Comparison of ENCODE assay signal across 1 cellular context in the genomic region with DNA sequence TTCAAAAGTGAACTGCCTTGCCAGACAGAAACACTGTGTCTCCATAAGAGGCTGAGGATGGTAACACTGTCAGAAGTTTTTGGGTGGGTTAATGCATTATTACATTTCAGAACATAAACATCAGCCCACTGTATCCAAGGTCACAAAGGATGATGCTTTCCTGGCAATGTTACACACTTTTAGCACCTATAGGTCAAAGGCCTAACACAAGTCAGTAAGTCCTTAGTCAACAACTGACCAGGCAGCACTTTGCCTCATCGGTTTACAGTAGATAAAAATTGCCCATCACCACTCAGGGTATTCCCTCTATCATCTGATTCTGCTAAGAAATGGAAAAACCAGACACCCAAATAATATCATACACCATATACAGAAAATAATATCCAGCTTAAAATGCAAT.
TF ChIP-seq lines count a peak whose summit lies in the region.

No MANE protein-coding gene starts in this region.

TF ChIP-seq in HepG2, 621 proteins besides CTCF, POLR2A, EP300 and RAD21 (continued from another document and continues in another):
- TF ChIP-seq, protein P1, sequence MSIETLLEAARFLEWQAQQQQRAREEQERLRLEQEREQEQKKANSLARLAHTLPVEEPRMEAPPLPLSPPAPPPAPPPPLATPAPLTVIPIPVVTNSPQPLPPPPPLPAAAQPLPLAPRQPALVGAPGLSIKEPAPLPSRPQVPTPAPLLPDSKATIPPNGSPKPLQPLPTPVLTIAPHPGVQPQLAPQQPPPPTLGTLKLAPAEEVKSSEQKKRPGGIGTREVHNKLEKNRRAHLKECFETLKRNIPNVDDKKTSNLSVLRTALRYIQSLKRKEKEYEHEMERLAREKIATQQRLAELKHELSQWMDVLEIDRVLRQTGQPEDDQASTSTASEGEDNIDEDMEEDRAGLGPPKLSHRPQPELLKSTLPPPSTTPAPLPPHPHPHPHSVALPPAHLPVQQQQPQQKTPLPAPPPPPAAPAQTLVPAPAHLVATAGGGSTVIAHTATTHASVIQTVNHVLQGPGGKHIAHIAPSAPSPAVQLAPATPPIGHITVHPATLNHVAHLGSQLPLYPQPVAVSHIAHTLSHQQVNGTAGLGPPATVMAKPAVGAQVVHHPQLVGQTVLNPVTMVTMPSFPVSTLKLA (IDR thresholded peaks at IDR 0.05): no peak
- TF ChIP-seq ETV5 (CRISPR knock-in tag; IDR thresholded peaks at IDR 0.05; ENCODE audit: borderline replicate concordance) (no peak), ZSCAN30 (CRISPR knock-in tag; IDR thresholded peaks at IDR 0.05) (no peak), KDM3A (CRISPR knock-in tag; IDR thresholded peaks at IDR 0.05; ENCODE audit: low read depth) (no peak), FOXA3 (CRISPR knock-in tag; IDR thresholded peaks at IDR 0.05) (peak; percentile 56), GZF1 (CRISPR knock-in tag; IDR thresholded peaks at IDR 0.05) (no peak), ONECUT2 (CRISPR knock-in tag; IDR thresholded peaks at IDR 0.05) (no peak), PHF21A (CRISPR knock-in tag; IDR thresholded peaks at IDR 0.05) (no peak), SNRNP70 (IDR thresholded peaks at IDR 0.05; ENCODE audit: low read depth, low read length) (no peak), ZNF10 (CRISPR knock-in tag; IDR thresholded peaks at IDR 0.05; ENCODE audit: borderline replicate concordance, low read depth) (no peak), NCOA2 (CRISPR knock-in tag; IDR thresholded peaks at IDR 0.05) (0 out of 2 replicates have a peak, but pooled peaks have one; percentile 25), NR2F2 (IDR thresholded peaks at IDR 0.05; ENCODE audit: borderline replicate concordance, low read depth) (peak; percentile 67; the same call in 1 of the 2 replicates), CREB1 (IDR thresholded peaks at IDR 0.05) (no peak), CREB1 (CRISPR knock-in tag; IDR thresholded peaks at IDR 0.05) (no peak), ARNT2 (CRISPR knock-in tag; IDR thresholded peaks at IDR 0.05; ENCODE audit: low read depth) (no peak), MYNN (CRISPR knock-in tag; IDR thresholded peaks at IDR 0.05; ENCODE audit: low read depth) (no peak), RARA (CRISPR knock-in tag; IDR thresholded peaks at IDR 0.05) (peak; percentile 51), ZNF232 (CRISPR knock-in tag; IDR thresholded peaks at IDR 0.05; ENCODE audit: borderline replicate concordance) (peak; percentile 68; the same call in 1 of the 2 replicates), SOX6 (IDR thresholded peaks at IDR 0.05) (no peak), SOX6 (CRISPR knock-in tag; IDR thresholded peaks at IDR 0.05) (no peak), SOX13 (IDR thresholded peaks at IDR 0.05) (no peak), SOX13 (CRISPR knock-in tag; conservative IDR thresholded peaks at IDR 0.05 in 1 of 2, IDR thresholded peaks at IDR 0.05 in 1 of 2) (peak in 1 of 2 experiments; percentile 43; a peak in 1 of 4 replicates), SRSF4 (IDR thresholded peaks at IDR 0.05; ENCODE audit: low read depth, low read length, poor library complexity, severe bottlenecking) (no peak), KMT2B (CRISPR knock-in tag; IDR thresholded peaks at IDR 0.05) (no peak), KLF11 (CRISPR knock-in tag; IDR thresholded peaks at IDR 0.05) (no peak), NCOR1 (IDR thresholded peaks at IDR 0.05; ENCODE audit: borderline replicate concordance, low read length) (no peak), ZNF264 (CRISPR knock-in tag; IDR thresholded peaks at IDR 0.05) (no peak), ZFP82 (CRISPR knock-in tag; IDR thresholded peaks at IDR 0.05; ENCODE audit: borderline replicate concordance) (no peak), JUNB (CRISPR knock-in tag; IDR thresholded peaks at IDR 0.05; ENCODE audit: borderline replicate concordance) (no peak), PITX1 (CRISPR knock-in tag; IDR thresholded peaks at IDR 0.05) (peak; percentile 31; the same call in 1 of the 2 replicates), STAT5B (CRISPR knock-in tag; IDR thresholded peaks at IDR 0.05) (no peak), NFE2L1 (CRISPR knock-in tag; IDR thresholded peaks at IDR 0.05; ENCODE audit: borderline replicate concordance) (no peak), SOX5 (CRISPR knock-in tag; IDR thresholded peaks at IDR 0.05; ENCODE audit: borderline replicate concordance) (peak; percentile 48), ZNF550 (CRISPR knock-in tag; IDR thresholded peaks at IDR 0.05; ENCODE audit: borderline replicate concordance) (no peak), GFI1 (CRISPR knock-in tag; IDR thresholded peaks at IDR 0.05; ENCODE audit: borderline replicate concordance) (no peak), NCOA5 (CRISPR knock-in tag; IDR thresholded peaks at IDR 0.05) (no peak), ZFAT (CRISPR knock-in tag; conservative IDR thresholded peaks at IDR 0.05) (no peak), TRIM24 (CRISPR knock-in tag; IDR thresholded peaks at IDR 0.05) (no peak)
- TF ChIP-seq, protein P2, sequence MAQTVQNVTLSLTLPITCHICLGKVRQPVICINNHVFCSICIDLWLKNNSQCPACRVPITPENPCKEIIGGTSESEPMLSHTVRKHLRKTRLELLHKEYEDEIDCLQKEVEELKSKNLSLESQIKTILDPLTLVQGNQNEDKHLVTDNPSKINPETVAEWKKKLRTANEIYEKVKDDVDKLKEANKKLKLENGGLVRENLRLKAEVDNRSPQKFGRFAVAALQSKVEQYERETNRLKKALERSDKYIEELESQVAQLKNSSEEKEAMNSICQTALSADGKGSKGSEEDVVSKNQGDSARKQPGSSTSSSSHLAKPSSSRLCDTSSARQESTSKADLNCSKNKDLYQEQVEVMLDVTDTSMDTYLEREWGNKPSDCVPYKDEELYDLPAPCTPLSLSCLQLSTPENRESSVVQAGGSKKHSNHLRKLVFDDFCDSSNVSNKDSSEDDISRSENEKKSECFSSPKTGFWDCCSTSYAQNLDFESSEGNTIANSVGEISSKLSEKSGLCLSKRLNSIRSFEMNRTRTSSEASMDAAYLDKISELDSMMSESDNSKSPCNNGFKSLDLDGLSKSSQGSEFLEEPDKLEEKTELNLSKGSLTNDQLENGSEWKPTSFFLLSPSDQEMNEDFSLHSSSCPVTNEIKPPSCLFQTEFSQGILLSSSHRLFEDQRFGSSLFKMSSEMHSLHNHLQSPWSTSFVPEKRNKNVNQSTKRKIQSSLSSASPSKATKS (CRISPR knock-in tag; IDR thresholded peaks at IDR 0.05): no peak
- TF ChIP-seq, protein P3, sequence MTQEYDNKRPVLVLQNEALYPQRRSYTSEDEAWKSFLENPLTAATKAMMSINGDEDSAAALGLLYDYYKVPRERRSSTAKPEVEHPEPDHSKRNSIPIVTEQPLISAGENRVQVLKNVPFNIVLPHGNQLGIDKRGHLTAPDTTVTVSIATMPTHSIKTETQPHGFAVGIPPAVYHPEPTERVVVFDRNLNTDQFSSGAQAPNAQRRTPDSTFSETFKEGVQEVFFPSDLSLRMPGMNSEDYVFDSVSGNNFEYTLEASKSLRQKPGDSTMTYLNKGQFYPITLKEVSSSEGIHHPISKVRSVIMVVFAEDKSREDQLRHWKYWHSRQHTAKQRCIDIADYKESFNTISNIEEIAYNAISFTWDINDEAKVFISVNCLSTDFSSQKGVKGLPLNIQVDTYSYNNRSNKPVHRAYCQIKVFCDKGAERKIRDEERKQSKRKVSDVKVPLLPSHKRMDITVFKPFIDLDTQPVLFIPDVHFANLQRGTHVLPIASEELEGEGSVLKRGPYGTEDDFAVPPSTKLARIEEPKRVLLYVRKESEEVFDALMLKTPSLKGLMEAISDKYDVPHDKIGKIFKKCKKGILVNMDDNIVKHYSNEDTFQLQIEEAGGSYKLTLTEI (CRISPR knock-in tag; conservative IDR thresholded peaks at IDR 0.05): no peak
- TF ChIP-seq, protein P4, sequence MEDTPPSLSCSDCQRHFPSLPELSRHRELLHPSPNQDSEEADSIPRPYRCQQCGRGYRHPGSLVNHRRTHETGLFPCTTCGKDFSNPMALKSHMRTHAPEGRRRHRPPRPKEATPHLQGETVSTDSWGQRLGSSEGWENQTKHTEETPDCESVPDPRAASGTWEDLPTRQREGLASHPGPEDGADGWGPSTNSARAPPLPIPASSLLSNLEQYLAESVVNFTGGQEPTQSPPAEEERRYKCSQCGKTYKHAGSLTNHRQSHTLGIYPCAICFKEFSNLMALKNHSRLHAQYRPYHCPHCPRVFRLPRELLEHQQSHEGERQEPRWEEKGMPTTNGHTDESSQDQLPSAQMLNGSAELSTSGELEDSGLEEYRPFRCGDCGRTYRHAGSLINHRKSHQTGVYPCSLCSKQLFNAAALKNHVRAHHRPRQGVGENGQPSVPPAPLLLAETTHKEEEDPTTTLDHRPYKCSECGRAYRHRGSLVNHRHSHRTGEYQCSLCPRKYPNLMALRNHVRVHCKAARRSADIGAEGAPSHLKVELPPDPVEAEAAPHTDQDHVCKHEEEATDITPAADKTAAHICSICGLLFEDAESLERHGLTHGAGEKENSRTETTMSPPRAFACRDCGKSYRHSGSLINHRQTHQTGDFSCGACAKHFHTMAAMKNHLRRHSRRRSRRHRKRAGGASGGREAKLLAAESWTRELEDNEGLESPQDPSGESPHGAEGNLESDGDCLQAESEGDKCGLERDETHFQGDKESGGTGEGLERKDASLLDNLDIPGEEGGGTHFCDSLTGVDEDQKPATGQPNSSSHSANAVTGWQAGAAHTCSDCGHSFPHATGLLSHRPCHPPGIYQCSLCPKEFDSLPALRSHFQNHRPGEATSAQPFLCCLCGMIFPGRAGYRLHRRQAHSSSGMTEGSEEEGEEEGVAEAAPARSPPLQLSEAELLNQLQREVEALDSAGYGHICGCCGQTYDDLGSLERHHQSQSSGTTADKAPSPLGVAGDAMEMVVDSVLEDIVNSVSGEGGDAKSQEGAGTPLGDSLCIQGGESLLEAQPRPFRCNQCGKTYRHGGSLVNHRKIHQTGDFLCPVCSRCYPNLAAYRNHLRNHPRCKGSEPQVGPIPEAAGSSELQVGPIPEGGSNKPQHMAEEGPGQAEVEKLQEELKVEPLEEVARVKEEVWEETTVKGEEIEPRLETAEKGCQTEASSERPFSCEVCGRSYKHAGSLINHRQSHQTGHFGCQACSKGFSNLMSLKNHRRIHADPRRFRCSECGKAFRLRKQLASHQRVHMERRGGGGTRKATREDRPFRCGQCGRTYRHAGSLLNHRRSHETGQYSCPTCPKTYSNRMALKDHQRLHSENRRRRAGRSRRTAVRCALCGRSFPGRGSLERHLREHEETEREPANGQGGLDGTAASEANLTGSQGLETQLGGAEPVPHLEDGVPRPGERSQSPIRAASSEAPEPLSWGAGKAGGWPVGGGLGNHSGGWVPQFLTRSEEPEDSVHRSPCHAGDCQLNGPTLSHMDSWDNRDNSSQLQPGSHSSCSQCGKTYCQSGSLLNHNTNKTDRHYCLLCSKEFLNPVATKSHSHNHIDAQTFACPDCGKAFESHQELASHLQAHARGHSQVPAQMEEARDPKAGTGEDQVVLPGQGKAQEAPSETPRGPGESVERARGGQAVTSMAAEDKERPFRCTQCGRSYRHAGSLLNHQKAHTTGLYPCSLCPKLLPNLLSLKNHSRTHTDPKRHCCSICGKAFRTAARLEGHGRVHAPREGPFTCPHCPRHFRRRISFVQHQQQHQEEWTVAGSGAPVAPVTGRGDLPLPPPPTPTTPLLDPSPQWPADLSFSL (CRISPR knock-in tag; IDR thresholded peaks at IDR 0.05): no peak
- TF ChIP-seq, protein P5, sequence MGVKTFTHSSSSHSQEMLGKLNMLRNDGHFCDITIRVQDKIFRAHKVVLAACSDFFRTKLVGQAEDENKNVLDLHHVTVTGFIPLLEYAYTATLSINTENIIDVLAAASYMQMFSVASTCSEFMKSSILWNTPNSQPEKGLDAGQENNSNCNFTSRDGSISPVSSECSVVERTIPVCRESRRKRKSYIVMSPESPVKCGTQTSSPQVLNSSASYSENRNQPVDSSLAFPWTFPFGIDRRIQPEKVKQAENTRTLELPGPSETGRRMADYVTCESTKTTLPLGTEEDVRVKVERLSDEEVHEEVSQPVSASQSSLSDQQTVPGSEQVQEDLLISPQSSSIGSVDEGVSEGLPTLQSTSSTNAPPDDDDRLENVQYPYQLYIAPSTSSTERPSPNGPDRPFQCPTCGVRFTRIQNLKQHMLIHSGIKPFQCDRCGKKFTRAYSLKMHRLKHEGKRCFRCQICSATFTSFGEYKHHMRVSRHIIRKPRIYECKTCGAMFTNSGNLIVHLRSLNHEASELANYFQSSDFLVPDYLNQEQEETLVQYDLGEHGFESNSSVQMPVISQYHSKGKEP (CRISPR knock-in tag; IDR thresholded peaks at IDR 0.05): no peak
- TF ChIP-seq, protein P6, sequence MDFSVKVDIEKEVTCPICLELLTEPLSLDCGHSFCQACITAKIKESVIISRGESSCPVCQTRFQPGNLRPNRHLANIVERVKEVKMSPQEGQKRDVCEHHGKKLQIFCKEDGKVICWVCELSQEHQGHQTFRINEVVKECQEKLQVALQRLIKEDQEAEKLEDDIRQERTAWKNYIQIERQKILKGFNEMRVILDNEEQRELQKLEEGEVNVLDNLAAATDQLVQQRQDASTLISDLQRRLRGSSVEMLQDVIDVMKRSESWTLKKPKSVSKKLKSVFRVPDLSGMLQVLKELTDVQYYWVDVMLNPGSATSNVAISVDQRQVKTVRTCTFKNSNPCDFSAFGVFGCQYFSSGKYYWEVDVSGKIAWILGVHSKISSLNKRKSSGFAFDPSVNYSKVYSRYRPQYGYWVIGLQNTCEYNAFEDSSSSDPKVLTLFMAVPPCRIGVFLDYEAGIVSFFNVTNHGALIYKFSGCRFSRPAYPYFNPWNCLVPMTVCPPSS (IDR thresholded peaks at IDR 0.05): no peak
- TF ChIP-seq, protein P7, sequence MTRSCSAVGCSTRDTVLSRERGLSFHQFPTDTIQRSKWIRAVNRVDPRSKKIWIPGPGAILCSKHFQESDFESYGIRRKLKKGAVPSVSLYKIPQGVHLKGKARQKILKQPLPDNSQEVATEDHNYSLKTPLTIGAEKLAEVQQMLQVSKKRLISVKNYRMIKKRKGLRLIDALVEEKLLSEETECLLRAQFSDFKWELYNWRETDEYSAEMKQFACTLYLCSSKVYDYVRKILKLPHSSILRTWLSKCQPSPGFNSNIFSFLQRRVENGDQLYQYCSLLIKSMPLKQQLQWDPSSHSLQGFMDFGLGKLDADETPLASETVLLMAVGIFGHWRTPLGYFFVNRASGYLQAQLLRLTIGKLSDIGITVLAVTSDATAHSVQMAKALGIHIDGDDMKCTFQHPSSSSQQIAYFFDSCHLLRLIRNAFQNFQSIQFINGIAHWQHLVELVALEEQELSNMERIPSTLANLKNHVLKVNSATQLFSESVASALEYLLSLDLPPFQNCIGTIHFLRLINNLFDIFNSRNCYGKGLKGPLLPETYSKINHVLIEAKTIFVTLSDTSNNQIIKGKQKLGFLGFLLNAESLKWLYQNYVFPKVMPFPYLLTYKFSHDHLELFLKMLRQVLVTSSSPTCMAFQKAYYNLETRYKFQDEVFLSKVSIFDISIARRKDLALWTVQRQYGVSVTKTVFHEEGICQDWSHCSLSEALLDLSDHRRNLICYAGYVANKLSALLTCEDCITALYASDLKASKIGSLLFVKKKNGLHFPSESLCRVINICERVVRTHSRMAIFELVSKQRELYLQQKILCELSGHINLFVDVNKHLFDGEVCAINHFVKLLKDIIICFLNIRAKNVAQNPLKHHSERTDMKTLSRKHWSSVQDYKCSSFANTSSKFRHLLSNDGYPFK (CRISPR knock-in tag; IDR thresholded peaks at IDR 0.05; ENCODE audit: borderline replicate concordance): no peak
- TF ChIP-seq, protein P8, sequence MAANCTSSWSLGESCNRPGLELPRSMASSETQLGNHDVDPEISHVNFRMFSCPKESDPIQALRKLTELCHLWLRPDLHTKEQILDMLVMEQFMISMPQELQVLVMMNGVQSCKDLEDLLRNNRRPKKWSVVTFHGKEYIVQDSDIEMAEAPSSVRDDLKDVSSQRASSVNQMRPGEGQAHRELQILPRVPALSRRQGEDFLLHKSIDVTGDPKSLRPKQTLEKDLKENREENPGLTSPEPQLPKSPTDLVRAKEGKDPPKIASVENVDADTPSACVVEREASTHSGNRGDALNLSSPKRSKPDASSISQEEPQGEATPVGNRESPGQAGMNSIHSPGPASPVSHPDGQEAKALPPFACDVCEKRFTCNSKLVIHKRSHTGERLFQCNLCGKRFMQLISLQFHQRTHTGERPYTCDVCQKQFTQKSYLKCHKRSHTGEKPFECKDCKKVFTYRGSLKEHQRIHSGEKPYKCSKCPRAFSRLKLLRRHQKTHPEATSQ (CRISPR knock-in tag; IDR thresholded peaks at IDR 0.05; ENCODE audit: borderline replicate concordance): no peak
